8 cellular contexts compared by ENCODE assay signal in the genomic region with DNA sequence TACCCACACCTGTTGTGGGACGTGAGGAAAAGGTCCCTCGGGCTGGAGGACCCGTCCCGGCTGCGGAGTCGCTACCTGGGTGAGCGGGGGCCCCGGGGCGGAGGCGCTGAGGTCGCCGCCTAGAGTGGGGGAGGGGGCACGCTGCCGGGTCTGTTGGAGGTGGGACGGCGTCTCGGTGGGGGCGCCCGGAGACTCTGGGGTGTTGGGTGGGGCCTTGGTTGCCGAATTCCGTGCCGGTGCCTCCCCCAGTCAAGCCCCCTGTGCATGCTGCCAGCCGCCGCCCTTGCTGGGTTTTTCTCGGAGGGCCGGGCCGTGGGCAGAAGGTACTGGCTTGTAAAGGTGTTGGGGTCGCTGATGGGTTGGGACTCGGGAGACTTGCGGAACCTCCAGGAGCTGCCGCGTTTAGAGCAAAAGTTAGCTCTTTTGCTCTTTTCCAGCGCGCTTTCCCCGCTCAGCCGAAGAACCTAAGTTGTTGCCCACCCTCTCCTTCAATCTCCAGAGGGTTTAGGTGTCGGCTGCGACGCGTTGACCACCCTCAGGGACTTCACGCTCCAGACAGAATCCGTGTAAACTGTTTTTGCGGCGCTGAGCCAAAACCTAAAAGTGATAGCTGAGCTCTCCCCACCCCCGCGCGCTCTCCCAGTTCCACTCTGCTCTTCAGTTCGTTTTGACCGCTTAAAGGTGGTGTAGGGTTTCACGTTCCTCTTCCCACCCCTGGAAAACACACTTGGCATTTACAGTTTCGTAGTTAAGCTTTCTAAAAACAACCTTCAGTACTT. TPM values are rescaled to one million over a fixed set of nuclear protein-coding genes. Genes with fewer than 3 reads are reported as not detected.
DNase-seq lines count a peak whose midpoint lies in the region; ATAC-seq and TF ChIP-seq lines count a peak whose summit lies in the region.

Gene MPC2 (minus strand): TSS at position 143 of the 779 bp plus-strand sequence. CDS start 1,231 bp downstream, outside the sequence.

- ATAC-seq in GM23338: peak; percentile 36
- peak; percentile 7 for ATAC-seq in activated naive CD8-positive, alpha-beta T cell treated with anti-CD3 and anti-CD28 coated beads, Interleukin-2, amount 10 ng/mL, durations not matched to agents 7 days and 5 days (ENCODE audit: low read depth)
- ATAC-seq in Right ventricle myocardium inferior: peak; percentile 58

- H3K9me3 ChIP-seq in MG63 (no peaks in the 10 kb centered on the region), parathyroid adenoma (ENCODE audit: control insufficient read depth, low read length) (no peaks in the 10 kb centered on the region), tibial artery (no peaks in the 10 kb centered on the region)

- peak within 1 kb of the TSS; percentile 76 for H3K9ac ChIP-seq in parathyroid adenoma

- DNase-seq in DMS153 treated with DMSO at 0.1 percent for 48 hours (lab: John Stamatoyannopoulos, UW; ENCODE audit: unreplicated experiment) (peak; percentile 86), GM23338 (ENCODE audit: low spot score) (peak; percentile 79), MG63 (peak; percentile 80), SK-N-DZ (ENCODE audit: low spot score) (peak; percentile 38), Right ventricle myocardium inferior (ENCODE audit: missing footprints) (peak; percentile 87), tibial artery (peak; percentile 79 to 85)
- DNase-seq in activated naive CD8-positive, alpha-beta T cell treated with anti-CD3 and anti-CD28 coated beads, Interleukin-2, amount 10 ng/mL, durations not matched to agents 7 days and 5 days: peak; percentile 80

- H3K4me1 ChIP-seq in GM23338 (ENCODE audit: insufficient read depth): peaks cover 25% of the 10 kb centered on the region
- no peaks in the 10 kb centered on the region for H3K4me1 ChIP-seq in parathyroid adenoma
- H3K4me1 ChIP-seq in tibial artery: peaks cover 0 to 69% (median 22%) of the 10 kb centered on the region in 4 donors

- peak within 1 kb of the TSS; percentile 84 for H3K4me3 Mint-ChIP-seq in GM23338
- H3K4me3 Mint-ChIP-seq in activated naive CD8-positive, alpha-beta T cell treated with anti-CD3 and anti-CD28 coated beads, Interleukin-2, amount 10 ng/mL, durations not matched to agents 7 days and 5 days: peak within 1 kb of the TSS; percentile 91

- peak within 1 kb of the TSS; percentile 75 for H3K4me2 ChIP-seq in GM23338
- H3K4me2 ChIP-seq in parathyroid adenoma (ENCODE audit: low read length): peak within 1 kb of the TSS; percentile 87

- H3K36me3 ChIP-seq in GM23338 (ENCODE audit: insufficient read depth) (no peaks in the 10 kb centered on the region), MG63 (peaks cover 8% of the 10 kb centered on the region), parathyroid adenoma (ENCODE audit: control insufficient read depth, insufficient read depth, low read length) (no peaks in the 10 kb centered on the region), tibial artery (no peaks in the 10 kb centered on the region)

- H3K36me3 Mint-ChIP-seq in GM23338 (ENCODE audit: low read depth): peaks cover 3% of the 10 kb centered on the region; the same call in 1 of the 3 replicates
- peaks cover 8% of the 10 kb centered on the region for H3K36me3 Mint-ChIP-seq in activated naive CD8-positive, alpha-beta T cell treated with anti-CD3 and anti-CD28 coated beads, Interleukin-2, amount 10 ng/mL, durations not matched to agents 7 days and 5 days

- H3K4me3 ChIP-seq in GM23338 (peak within 1 kb of the TSS; percentile 55), MG63 (peak within 1 kb of the TSS; percentile 69), parathyroid adenoma (ENCODE audit: low read depth, low read length) (peak within 1 kb of the TSS; percentile 80), tibial artery (peak within 1 kb of the TSS; percentile 92 to 99)

- no peaks in the 10 kb centered on the region for H3K9me2 ChIP-seq in GM23338 (ENCODE audit: insufficient read depth)

- H3K4me1 Mint-ChIP-seq in GM23338: peaks cover 15% of the 10 kb centered on the region
- H3K4me1 Mint-ChIP-seq in activated naive CD8-positive, alpha-beta T cell treated with anti-CD3 and anti-CD28 coated beads, Interleukin-2, amount 10 ng/mL, durations not matched to agents 7 days and 5 days: peaks cover 30% of the 10 kb centered on the region

- H3K27ac ChIP-seq in GM23338 (ENCODE audit: low read depth): peak within 1 kb of the TSS; percentile 95
- H3K27ac ChIP-seq in parathyroid adenoma: peak within 1 kb of the TSS; percentile 99
- H3K27ac ChIP-seq in tibial artery: peak within 1 kb of the TSS; percentile 99 to 100

- H3K79me2 ChIP-seq in GM23338 (replicated peaks; ENCODE audit: insufficient read depth): peaks cover 78% of the 10 kb centered on the region
- peaks cover 9% of the 10 kb centered on the region for H3K79me2 ChIP-seq in parathyroid adenoma

- no peak for TF ChIP-seq CTCF in GM23338 (conservative IDR thresholded peaks at IDR 0.05; ENCODE audit: low read depth in 2 of 2)
- TF ChIP-seq CTCF in parathyroid adenoma (IDR thresholded peaks at IDR 0.05): no peak
- TF ChIP-seq CTCF in tibial artery (IDR thresholded peaks at IDR 0.05): no peak

- H3K27me3 Mint-ChIP-seq in GM23338 (ENCODE audit: insufficient read depth, low read depth, poor library complexity): peaks cover 14% of the 10 kb centered on the region
- H3K27me3 Mint-ChIP-seq in activated naive CD8-positive, alpha-beta T cell treated with anti-CD3 and anti-CD28 coated beads, Interleukin-2, amount 10 ng/mL, durations not matched to agents 7 days and 5 days: no peaks in the 10 kb centered on the region

- H2AFZ ChIP-seq in GM23338 (peak within 1 kb of the TSS; percentile 75; the same call in 1 of the 2 replicates), parathyroid adenoma (peak within 1 kb of the TSS; percentile 91)

- POLR2A ChIA-PET in activated naive CD8-positive, alpha-beta T cell treated with anti-CD3 and anti-CD28 coated beads, Interleukin-2, amount 10 ng/mL, durations not matched to agents 7 days and 5 days (lab: Charles Lee): interaction anchor here (0.5 to 2.4 kb wide), 8 partner anchors 8 to 717 kb away, joined by 3 to 18 read pairs (median 4); partner anchors contain the start of gene POU2F1

- H3K27ac Mint-ChIP-seq in GM23338: peak within 1 kb of the TSS; percentile 100
- peak within 1 kb of the TSS; percentile 96 for H3K27ac Mint-ChIP-seq in activated naive CD8-positive, alpha-beta T cell treated with anti-CD3 and anti-CD28 coated beads, Interleukin-2, amount 10 ng/mL, durations not matched to agents 7 days and 5 days

- intact Hi-C loops in Right ventricle myocardium inferior (cut with DNase I) (loop anchor here (1.0 to 10.0 kb wide), 5 partner anchors 65 to 222 kb away; partner anchors contain the start of gene MPZL1), tibial artery (cut with DNase I; ENCODE audit: low total_unique reads) (loop anchor here (10.0 kb wide), 1 partner anchor 212 kb away; the partner anchor contains the start of gene MPZL1)

- no peaks in the 10 kb centered on the region; the same call in 2 of the 3 replicates for H3K9me3 Mint-ChIP-seq in GM23338
- no peaks in the 10 kb centered on the region for H3K9me3 Mint-ChIP-seq in activated naive CD8-positive, alpha-beta T cell treated with anti-CD3 and anti-CD28 coated beads, Interleukin-2, amount 10 ng/mL, durations not matched to agents 7 days and 5 days

- 0 out of 2 replicates have a peak, but pooled peaks cover 1% of the 10 kb centered on the region for H4K20me1 ChIP-seq in GM23338 (replicated peaks; ENCODE audit: insufficient read depth)

- H3K27me3 ChIP-seq in GM23338 (ENCODE audit: insufficient read depth) (no peaks in the 10 kb centered on the region), MG63 (no peaks in the 10 kb centered on the region), parathyroid adenoma (ENCODE audit: control insufficient read depth, insufficient read depth, low read length) (no peaks in the 10 kb centered on the region), tibial artery (no peaks in the 10 kb centered on the region)

- 0 out of 2 replicates have a peak, but pooled peaks cover 3% of the 10 kb centered on the region for H3F3A ChIP-seq in GM23338 (replicated peaks; ENCODE audit: low read depth)

TF ChIP-seq in GM23338, 12 proteins besides CTCF, POLR2A, EP300 and RAD21:
- TF ChIP-seq STAT1 (IDR thresholded peaks at IDR 0.05; ENCODE audit: unreplicated experiment) (no peak), ZNF114 (CRISPR knock-in tag; IDR thresholded peaks at IDR 0.05) (no peak), POLR2AphosphoS5 (IDR thresholded peaks at IDR 0.05; ENCODE audit: low read depth) (peak; percentile 54)

RNA-seq across cellular contexts. Expression of gene MPC2, which starts in this region (rescaled TPM):
- 21.6 and 37.2 TPM in 2 replicates for total RNA-seq in GM23338 (2014; rRNA removed; shearing (Covaris generic))
- polyA plus RNA-seq in GM23338 (2016; fragmentation: Nextera tagmentation; extraction: Ambion mirVana): 71.0 and 76.9 TPM in 2 replicates
- 165 and 172 TPM in 2 replicates for total RNA-seq in MG63 (2014; rRNA removed; shearing (Covaris generic); ENCODE audit: low replicate concordance)
- polyA plus RNA-seq in SK-N-DZ (2014; cell fraction: cytosol; rRNA removed): 34.7 and 37.4 TPM in 2 replicates
- 20.6 and 29.8 TPM in 2 replicates for polyA plus RNA-seq in SK-N-DZ (2014; cell fraction: nucleus; rRNA removed)
- 10 to 100 TPM; 61.9 to 64.1 TPM for total RNA-seq in activated naive CD8-positive, alpha-beta T cell treated with anti-CD3 and anti-CD28 coated beads, Interleukin-2, amount 10 ng/mL, durations not matched to agents 7 days and 5 days
- 233 TPM for total RNA-seq in Right ventricle myocardium inferior

Comparison
In these comparisons a context has a peak if more than half of its experiments do, and no peak if none do; other contexts are left out.
1. Peak in every context shown above with its lines: DNase-seq, ATAC-seq, H3K4me3 ChIP-seq and H3K27ac ChIP-seq.
2. ATAC-seq: peak in every context shown above with its lines; median percentile 58 in Right ventricle myocardium inferior; 36 in GM23338; 7 in activated naive CD8-positive, alpha-beta T cell treated with anti-CD3 and anti-CD28 coated beads, Interleukin-2, amount 10 ng/mL, durations not matched to agents 7 days and 5 days.